23 cellular contexts compared by ENCODE assay signal in genomic region chr1:107276247-107276646, GRCh38.
"Had no signal": no experiment of that assay in that cellular context is flagged by ENCODE, and none has a peak within 500 bp of the region (broad histone marks: within the 10 kb centered on the region; RNA-seq: fewer than 3 reads in every experiment).

No MANE protein-coding gene starts in this region.

- H3K36me3 ChIP-seq: esophagus muscularis mucosa, gastroesophageal sphincter, heart left ventricle, right lobe of liver, suprapubic skin, transverse colon, upper lobe of right lung, uterus had no signal

- H2AFZ ChIP-seq: hepatocyte, parathyroid adenoma had no signal

- H3K27me3 ChIP-seq: esophagus muscularis mucosa, foreskin keratinocyte, gastroesophageal sphincter, heart left ventricle, hepatocyte, right lobe of liver, suprapubic skin, transverse colon, upper lobe of right lung, uterus had no signal

- H3K27ac ChIP-seq: coronary artery, esophagus muscularis mucosa, foreskin keratinocyte, gastroesophageal sphincter, heart left ventricle, hepatocyte, parathyroid adenoma, right lobe of liver, suprapubic skin, transverse colon, upper lobe of right lung, uterus had no signal

- H3K9me3 ChIP-seq: esophagus muscularis mucosa, gastroesophageal sphincter, heart left ventricle, mucosa of descending colon, right lobe of liver, suprapubic skin, transverse colon, upper lobe of right lung, uterus had no signal

- H3K4me2 ChIP-seq: hepatocyte, smooth muscle cell had no signal

- H3K9ac ChIP-seq: parathyroid adenoma had no signal

- H3K4me1 ChIP-seq: esophagus muscularis mucosa, foreskin keratinocyte, gastroesophageal sphincter, heart left ventricle, parathyroid adenoma, right lobe of liver, suprapubic skin, transverse colon, upper lobe of right lung, uterus had no signal

- H3K79me2 ChIP-seq: hepatocyte, parathyroid adenoma had no signal

- H3K4me3 ChIP-seq: coronary artery, esophagus muscularis mucosa, gastroesophageal sphincter, heart left ventricle, hepatocyte, lung, mucosa of descending colon, right lobe of liver, smooth muscle cell, suprapubic skin, transverse colon, upper lobe of right lung, uterus had no signal

- DNase-seq: effector memory CD4-positive, alpha-beta T cell; foreskin keratinocyte; naive B cell; stimulated activated CD4-positive, alpha-beta T cell treated with anti-CD3 and anti-CD28 coated beads, Interleukin-12 subunit alpha, Interleukin-12 subunit beta, amount 100 ng/mL, for 4 hours; stimulated activated CD4-positive, alpha-beta T cell treated with anti-CD3 and anti-CD28 coated beads, Interleukin-1b, Interleukin-23, amount 100 ng/mL, for 48 hours; stimulated activated CD4-positive, alpha-beta T cell treated with anti-CD3 and anti-CD28 coated beads, Interleukin-4, amount 100 ng/mL, for 1 hour; stimulated activated CD8-positive, alpha-beta memory T cell treated with anti-CD3 and anti-CD28 coated beads, Interleukin-4, amount 100 ng/mL, for 48 hours; stimulated activated naive CD4-positive, alpha-beta T cell; stimulated activated naive CD8-positive, alpha-beta T cell treated with anti-CD3 and anti-CD28 coated beads, Interleukin-15, amount 100 ng/mL, for 72 hours; upper lobe of right lung had no signal
